28 cellular contexts compared by ENCODE assay signal in genomic region chr13:94992277-94992989, GRCh38.
"Had no signal": no experiment of that assay in that cellular context is flagged by ENCODE, and none has a peak within 500 bp of the region (broad histone marks: within the 10 kb centered on the region; RNA-seq: fewer than 3 reads in every experiment).

No MANE protein-coding gene starts in this region.

- H3K27ac ChIP-seq: adrenal gland, brain microvascular endothelial cell, gastrocnemius medialis, skin epidermis, uterus had no signal

- H3K27ac Mint-ChIP-seq: activated B cell treated with CpG ODN at 0.5 μM for 24 hours; activated CD8-positive, alpha-beta T cell treated with anti-CD3 and anti-CD28 coated beads, Interleukin-2, amount 10 ng/mL, durations not matched to agents 7 days and 5 days; activated naive CD8-positive, alpha-beta T cell; activated T-cell treated with anti-CD3 and anti-CD28 coated beads, Interleukin-2, amount 50 U/mL, for 72 hours; mesothelial cell of epicardium; naive B cell; nephron progenitor cell; stimulated activated effector memory CD8-positive, alpha-beta T cell treated with anti-CD3 and anti-CD28 coated beads, Interleukin-12 subunit alpha, Interleukin-12 subunit beta, amount 100 ng/mL, for 72 hours; stimulated activated naive CD8-positive, alpha-beta T cell treated with anti-CD3 and anti-CD28 coated beads, Interleukin-15, Interleukin-2, amounts not matched to agents 100 ng/mL and 50 ng/mL, for 24 hours; T-helper 2 cell treated with Interferon-gamma antibody and Interleukin-4, amounts not matched to agents 5 μg/mL and 100 μg/mL, for 36 hours; type B pancreatic cell had no signal

- H3K9me3 Mint-ChIP-seq: activated B cell treated with CpG ODN at 0.5 μM for 24 hours; activated T-cell treated with anti-CD3 and anti-CD28 coated beads, Interleukin-2, amount 50 U/mL, for 72 hours; mesothelial cell of epicardium; nephron progenitor cell; stimulated activated effector memory CD8-positive, alpha-beta T cell treated with anti-CD3 and anti-CD28 coated beads, Interleukin-12 subunit alpha, Interleukin-12 subunit beta, amount 100 ng/mL, for 72 hours; stimulated activated naive CD8-positive, alpha-beta T cell treated with anti-CD3 and anti-CD28 coated beads, Interleukin-15, Interleukin-2, amounts not matched to agents 100 ng/mL and 50 ng/mL, for 24 hours; T-helper 2 cell treated with Interferon-gamma antibody and Interleukin-4, amounts not matched to agents 5 μg/mL and 100 μg/mL, for 36 hours; type B pancreatic cell had no signal

- DNase-seq: activated B cell treated with CpG ODN at 0.5 μM for 24 hours; activated CD8-positive, alpha-beta T cell treated with anti-CD3 and anti-CD28 coated beads, Interleukin-2, amount 10 ng/mL, durations not matched to agents 7 days and 5 days; activated naive CD4-positive, alpha-beta T cell; activated T-cell treated with anti-CD3 and anti-CD28 coated beads for 4 hours; activated T-cell treated with anti-CD3 and anti-CD28 coated beads, Interleukin-2, amount 50 U/mL, for 72 hours; adrenal gland; aorta; brain microvascular endothelial cell; caudate nucleus; cortex of kidney; gastrocnemius medialis; glutamatergic neuron; left ventricle myocardium superior; naive B cell; nephron progenitor cell; nucleus accumbens; right cardiac atrium; stimulated activated CD4-positive, alpha-beta T cell treated with anti-CD3 and anti-CD28 coated beads, Interleukin-4, amount 100 ng/mL, for 24 hours; T-helper 1 cell; uterus had no signal

- ATAC-seq: activated CD8-positive, alpha-beta T cell treated with anti-CD3 and anti-CD28 coated beads, Interleukin-2, amount 10 ng/mL, durations not matched to agents 7 days and 5 days; activated T-cell treated with anti-CD3 and anti-CD28 coated beads, Interleukin-2, amount 50 U/mL, for 72 hours; esophagus mucosa; gastrocnemius medialis; left ventricle myocardium superior; right cardiac atrium; stimulated activated effector memory CD8-positive, alpha-beta T cell treated with anti-CD3 and anti-CD28 coated beads, Interleukin-12 subunit alpha, Interleukin-12 subunit beta, amount 100 ng/mL, for 72 hours had no signal

- H3K9me3 ChIP-seq: adrenal gland, gastrocnemius medialis, uterus had no signal

- H3K27me3 ChIP-seq: brain microvascular endothelial cell, uterus had no signal

- H3K36me3 ChIP-seq: adrenal gland, brain microvascular endothelial cell, gastrocnemius medialis, uterus had no signal

- H3K4me1 ChIP-seq: adrenal gland, gastrocnemius medialis, uterus had no signal

- H3K4me3 ChIP-seq: adrenal gland, gastrocnemius medialis, skin epidermis, uterus had no signal

- H3K36me3 Mint-ChIP-seq: activated naive CD8-positive, alpha-beta T cell; mesothelial cell of epicardium; naive B cell; stimulated activated effector memory CD8-positive, alpha-beta T cell treated with anti-CD3 and anti-CD28 coated beads, Interleukin-12 subunit alpha, Interleukin-12 subunit beta, amount 100 ng/mL, for 72 hours; type B pancreatic cell had no signal
